1 cellular context compared by ENCODE assay signal in the genomic region with DNA sequence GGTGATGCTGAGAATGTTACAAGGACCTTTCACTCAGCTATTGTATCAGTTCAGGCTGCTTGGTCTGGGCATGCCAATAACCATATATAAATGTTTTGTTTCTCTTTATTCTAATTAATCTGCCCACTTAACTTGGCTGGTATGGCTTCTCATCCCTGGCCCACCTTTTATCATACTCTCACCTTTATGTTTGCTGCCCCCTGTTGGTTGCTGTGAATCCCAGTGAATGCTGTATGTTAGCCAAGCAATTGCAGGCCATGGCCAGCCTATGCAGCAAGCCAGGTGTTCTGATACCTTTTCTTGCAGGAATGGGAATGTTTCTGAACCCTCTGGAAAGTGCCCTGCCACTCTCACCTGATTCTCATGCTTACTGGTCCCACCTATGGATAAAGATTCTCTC.
TF ChIP-seq lines count a peak whose summit lies in the region.

No MANE protein-coding gene starts in this region.

TF ChIP-seq in IMR-90, 13 proteins besides CTCF, POLR2A, EP300 and RAD21 (continued from another document):
- no peak for TF ChIP-seq ELK1 (IDR thresholded peaks at IDR 0.05; ENCODE audit: borderline replicate concordance, low read depth, low read length)
